26 cellular contexts compared by ENCODE assay signal in genomic region chr4:150952167-150952845, GRCh38.
DNase-seq lines count a peak whose midpoint lies in the region; ATAC-seq, FAIRE-seq and TF ChIP-seq lines count a peak whose summit lies in the region.
"Had no signal": no experiment of that assay in that cellular context is flagged by ENCODE, and none has a peak within 500 bp of the region (broad histone marks: within the 10 kb centered on the region; RNA-seq: fewer than 3 reads in every experiment).

No MANE protein-coding gene starts in this region.

- no peak for ATAC-seq in stimulated activated naive CD8-positive, alpha-beta T cell treated with anti-CD3 and anti-CD28 coated beads, Interleukin-15, Interleukin-2, amounts not matched to agents 100 U/mL and 50 U/mL, for 24 hours
- ATAC-seq: gastrocnemius medialis had no signal

- no peak for FAIRE-seq in small intestine (lab: Jason Lieb, UNC)
- FAIRE-seq: astrocyte, H54 had no signal

- peaks cover 17% of the 10 kb centered on the region for H3K36me3 Mint-ChIP-seq in stimulated activated naive CD8-positive, alpha-beta T cell treated with anti-CD3 and anti-CD28 coated beads, Interleukin-15, Interleukin-2, amounts not matched to agents 100 ng/mL and 50 ng/mL, for 24 hours (ENCODE audit: low read depth)
- peaks cover 27% of the 10 kb centered on the region for H3K36me3 Mint-ChIP-seq in activated T-helper 2 cell treated with anti-CD3 and anti-CD28 coated beads, Interferon-gamma antibody, Interleukin-2, Interleukin-4, amounts not matched to agents 10 μg/mL and 5 μg/mL and 100 μg/mL, durations not matched to agents 14 hours and 24 hours and 36 hours (ENCODE audit: low read depth)

- H3K4me3 Mint-ChIP-seq in stimulated activated naive CD8-positive, alpha-beta T cell treated with anti-CD3 and anti-CD28 coated beads, Interleukin-15, Interleukin-2, amounts not matched to agents 100 ng/mL and 50 ng/mL, for 24 hours, result peak overlapping the region; percentile 6
- H3K4me3 Mint-ChIP-seq in activated T-helper 2 cell treated with anti-CD3 and anti-CD28 coated beads, Interferon-gamma antibody, Interleukin-2, Interleukin-4, amounts not matched to agents 10 μg/mL and 5 μg/mL and 100 μg/mL, durations not matched to agents 14 hours and 24 hours and 36 hours (ENCODE audit: low read depth), result no peak overlapping the region
- H3K4me3 Mint-ChIP-seq: activated T-helper 1 cell treated with anti-CD3 and anti-CD28 coated beads, Interleukin-12 subunit alpha, Interleukin-12 subunit beta, Interleukin-2, Interleukin-4 antibody, amounts not matched to agents 30 ng/mL and 10 ng/mL and 1 ng/mL, durations not matched to agents 14 hours and 24 hours and 36 hours; dendritic cell treated with granulocyte-macrophage colony-stimulating factor and Interleukin-4, amounts not matched to agents 40 ng/mL and 50 ng/mL, for 4 days; T-helper 1 cell treated with Interleukin-12 subunit alpha and Interleukin-12 subunit beta and Interleukin-4 antibody, amounts not matched to agents 30 μg/mL and 1 μg/mL, for 36 hours had no signal

- no peak for TF ChIP-seq CTCF in sigmoid colon (IDR thresholded peaks at IDR 0.05)

- no peaks in the 10 kb centered on the region for H3K9me3 ChIP-seq in small intestine (ENCODE audit: control insufficient read depth, low read depth)
- H3K9me3 ChIP-seq in sigmoid colon, result no peaks in the 10 kb centered on the region
- H3K9me3 ChIP-seq: gastrocnemius medialis, right atrium auricular region, uterus had no signal

- H3K27ac Mint-ChIP-seq in stimulated activated naive CD8-positive, alpha-beta T cell treated with anti-CD3 and anti-CD28 coated beads, Interleukin-15, Interleukin-2, amounts not matched to agents 100 ng/mL and 50 ng/mL, for 24 hours, result peak overlapping the region; percentile 12
- H3K27ac Mint-ChIP-seq in activated T-helper 2 cell treated with anti-CD3 and anti-CD28 coated beads, Interferon-gamma antibody, Interleukin-2, Interleukin-4, amounts not matched to agents 10 μg/mL and 5 μg/mL and 100 μg/mL, durations not matched to agents 14 hours and 24 hours and 36 hours, result peak overlapping the region; percentile 8
- H3K27ac Mint-ChIP-seq: activated naive CD4-positive, alpha-beta T cell treated with anti-CD3 and anti-CD28 coated beads, Interleukin-2, amount 50 U/mL, for 72 hours; activated T-helper 1 cell treated with anti-CD3 and anti-CD28 coated beads, Interleukin-12 subunit alpha, Interleukin-12 subunit beta, Interleukin-2, Interleukin-4 antibody, amounts not matched to agents 30 ng/mL and 10 ng/mL and 1 ng/mL, durations not matched to agents 14 hours and 24 hours and 36 hours; dendritic cell treated with granulocyte-macrophage colony-stimulating factor and Interleukin-4, amounts not matched to agents 40 ng/mL and 50 ng/mL, for 4 days; T-helper 1 cell treated with Interleukin-12 subunit alpha and Interleukin-12 subunit beta and Interleukin-4 antibody, amounts not matched to agents 30 μg/mL and 1 μg/mL, for 36 hours had no signal

- 92 to 94% (median 94%) methylated on average over 6 of the region's 6 CpGs for WGBS in small intestine, 3 donors
- 90 to 91% methylated on average over 6 of the region's 6 CpGs for WGBS in sigmoid colon, 2 donors

- H3K27me3 Mint-ChIP-seq in stimulated activated naive CD8-positive, alpha-beta T cell treated with anti-CD3 and anti-CD28 coated beads, Interleukin-15, Interleukin-2, amounts not matched to agents 100 ng/mL and 50 ng/mL, for 24 hours, result no peaks in the 10 kb centered on the region
- H3K27me3 Mint-ChIP-seq in activated T-helper 2 cell treated with anti-CD3 and anti-CD28 coated beads, Interferon-gamma antibody, Interleukin-2, Interleukin-4, amounts not matched to agents 10 μg/mL and 5 μg/mL and 100 μg/mL, durations not matched to agents 14 hours and 24 hours and 36 hours (ENCODE audit: low read depth), result no peaks in the 10 kb centered on the region
- H3K27me3 Mint-ChIP-seq: dendritic cell treated with granulocyte-macrophage colony-stimulating factor and Interleukin-4, amounts not matched to agents 40 ng/mL and 50 ng/mL, for 4 days had no signal

- H3K4me1 Mint-ChIP-seq in stimulated activated naive CD8-positive, alpha-beta T cell treated with anti-CD3 and anti-CD28 coated beads, Interleukin-15, Interleukin-2, amounts not matched to agents 100 ng/mL and 50 ng/mL, for 24 hours (ENCODE audit: low read depth), result peaks cover 65% of the 10 kb centered on the region
- H3K4me1 Mint-ChIP-seq in activated T-helper 2 cell treated with anti-CD3 and anti-CD28 coated beads, Interferon-gamma antibody, Interleukin-2, Interleukin-4, amounts not matched to agents 10 μg/mL and 5 μg/mL and 100 μg/mL, durations not matched to agents 14 hours and 24 hours and 36 hours (ENCODE audit: low read depth), result peaks cover 15% of the 10 kb centered on the region

- TF ChIP-seq EP300 in sigmoid colon (IDR thresholded peaks at IDR 0.05), result no peak

- H3K36me3 ChIP-seq in small intestine (ENCODE audit: control insufficient read depth in 2 of 2, insufficient read depth in 2 of 2, low read length in 2 of 2) (no peaks in the 10 kb centered on the region), sigmoid colon (no peaks in the 10 kb centered on the region)
- H3K36me3 ChIP-seq: gastrocnemius medialis, right atrium auricular region, uterus had no signal

- no peaks in the 10 kb centered on the region for H3K9me3 Mint-ChIP-seq in stimulated activated naive CD8-positive, alpha-beta T cell treated with anti-CD3 and anti-CD28 coated beads, Interleukin-15, Interleukin-2, amounts not matched to agents 100 ng/mL and 50 ng/mL, for 24 hours
- H3K9me3 Mint-ChIP-seq in activated T-helper 2 cell treated with anti-CD3 and anti-CD28 coated beads, Interferon-gamma antibody, Interleukin-2, Interleukin-4, amounts not matched to agents 10 μg/mL and 5 μg/mL and 100 μg/mL, durations not matched to agents 14 hours and 24 hours and 36 hours, result peaks cover 26% of the 10 kb centered on the region
- H3K9me3 Mint-ChIP-seq: activated naive CD4-positive, alpha-beta T cell treated with anti-CD3 and anti-CD28 coated beads, Interleukin-2, amount 50 U/mL, for 72 hours had no signal

- peak; percentile 33 to 46 for DNase-seq in activated CD4-positive, alpha-beta T cell treated with anti-CD3 and anti-CD28 coated beads, Interleukin-2, amount 50 U/mL, for 48 hours
- DNase-seq in activated CD4-positive, alpha-beta T cell treated with anti-CD3 and anti-CD28 coated beads for 4 hours, result no peak
- no peak for DNase-seq in stimulated activated naive CD8-positive, alpha-beta T cell treated with anti-CD3 and anti-CD28 coated beads, Interleukin-15, Interleukin-2, amounts not matched to agents 100 U/mL and 50 U/mL, for 24 hours
- no peak for DNase-seq in activated T-helper 2 cell treated with anti-CD3 and anti-CD28 coated beads, Interferon-gamma antibody, Interleukin-2, Interleukin-4, amounts not matched to agents 10 μg/mL and 5 μg/mL and 100 μg/mL, durations not matched to agents 14 hours and 24 hours and 36 hours (ENCODE audit: low spot score)
- DNase-seq in small intestine (no peak), sigmoid colon (no peak), T-helper 1 cell (no peak)
- DNase-seq: caudate nucleus; gastrocnemius medialis; GDM1; NCI-H146; NCI-H446 treated with DMSO at 0.1 percent for 48 hours; NCI-H82; spleen; stimulated activated CD4-positive, alpha-beta T cell treated with anti-CD3 and anti-CD28 coated beads, Interleukin-2, amount 100 ng/mL, for 48 hours; uterus had no signal

- H3K4me3 ChIP-seq in small intestine (ENCODE audit: low read depth in 1 of 2, low read length in 2 of 2) (no peak overlapping the region), sigmoid colon (no peak overlapping the region)
- H3K4me3 ChIP-seq: gastrocnemius medialis, right atrium auricular region, spleen, uterus had no signal

- no peak overlapping the region for H3K27ac ChIP-seq in small intestine (ENCODE audit: low read depth in 1 of 2, low read length in 1 of 2)
- H3K27ac ChIP-seq in sigmoid colon, result no peak overlapping the region
- H3K27ac ChIP-seq: gastrocnemius medialis, parathyroid adenoma, right atrium auricular region, spleen, uterus, VCaP had no signal

- no peak for TF ChIP-seq POLR2A in sigmoid colon (IDR thresholded peaks at IDR 0.05)

- H3K4me1 ChIP-seq in small intestine (ENCODE audit: control insufficient read depth in 2 of 2, insufficient read depth in 1 of 2, low read depth in 1 of 2, low read length in 1 of 2), result peaks cover 0 to 3% of the 10 kb centered on the region in 2 donors
- no peaks in the 10 kb centered on the region for H3K4me1 ChIP-seq in sigmoid colon
- H3K4me1 ChIP-seq: parathyroid adenoma, uterus had no signal

- intact Hi-C loops in activated T-helper 2 cell treated with anti-CD3 and anti-CD28 coated beads, Interferon-gamma antibody, Interleukin-2, Interleukin-4, amounts not matched to agents 10 μg/mL and 5 μg/mL and 100 μg/mL, durations not matched to agents 14 hours and 24 hours and 36 hours (cut with micrococcal nuclease), result no loop called here
- intact Hi-C loops in sigmoid colon (cut with DNase I), result no loop called here

- H3K27me3 ChIP-seq in small intestine (ENCODE audit: control insufficient read depth in 2 of 2, insufficient read depth in 2 of 2, low read length in 2 of 2), result no peaks in the 10 kb centered on the region
- no peaks in the 10 kb centered on the region for H3K27me3 ChIP-seq in sigmoid colon
- H3K27me3 ChIP-seq: gastrocnemius medialis, right atrium auricular region, spleen, uterus had no signal

Comparison
In these comparisons a context has a peak if more than half of its experiments do, and no peak if none do; other contexts are left out.
1. DNase-seq: peak in activated CD4-positive, alpha-beta T cell treated with anti-CD3 and anti-CD28 coated beads, Interleukin-2, amount 50 U/mL, for 48 hours (2 of 2); none in activated CD4-positive, alpha-beta T cell treated with anti-CD3 and anti-CD28 coated beads for 4 hours (0 of 2), stimulated activated naive CD8-positive, alpha-beta T cell treated with anti-CD3 and anti-CD28 coated beads, Interleukin-15, Interleukin-2, amounts not matched to agents 100 U/mL and 50 U/mL, for 24 hours (single experiment), activated T-helper 2 cell treated with anti-CD3 and anti-CD28 coated beads, Interferon-gamma antibody, Interleukin-2, Interleukin-4, amounts not matched to agents 10 μg/mL and 5 μg/mL and 100 μg/mL, durations not matched to agents 14 hours and 24 hours and 36 hours (single experiment), small intestine (single experiment), sigmoid colon (single experiment) and T-helper 1 cell (0 of 5).